In genomic region chr17:2852729-2853110, GRCh38 we compare ENCODE assay signal across 9 cellular contexts. TPM values are rescaled to one million over a fixed set of nuclear protein-coding genes. Genes with fewer than 3 reads are reported as not detected.
DNase-seq lines count a peak whose midpoint lies in the region; ATAC-seq and TF ChIP-seq lines count a peak whose summit lies in the region.
"Had no signal": no experiment of that assay in that cellular context is flagged by ENCODE, and none has a peak within 500 bp of the region (broad histone marks: within the 10 kb centered on the region; RNA-seq: fewer than 3 reads in every experiment).

No MANE protein-coding gene starts in this region.

- no peak overlapping the region for H3K27ac Mint-ChIP-seq in CD14-positive monocyte

- 11 to 19% (median 16%) methylated on average over 27 to 36 of the region's 36 CpGs for WGBS in ovary, 3 donors

- H3K27me3 Mint-ChIP-seq in CD14-positive monocyte (ENCODE audit: low read depth in 3 of 3), result peaks cover 25 to 43% (median 40%) of the 10 kb centered on the region in 3 donors

- H3K4me3 ChIP-seq in Peyer's patch, result peak overlapping the region; percentile 44 to 76 (median 62)
- H3K4me3 ChIP-seq in foreskin fibroblast (ENCODE audit: low read depth in 1 of 2, low read length in 2 of 2), result peak overlapping the region; percentile 35 to 56
- peak overlapping the region; percentile 43 for H3K4me3 ChIP-seq in ovary

- DNase-seq in CD14-positive monocyte (ENCODE audit: low spot score), result no peak
- no peak for DNase-seq in Peyer's patch
- no peak for DNase-seq in foreskin fibroblast
- DNase-seq in ovary, result peak in 2 of 5 donors; percentile 24 to 39
- DNase-seq in COR-L47 (lab: John Stamatoyannopoulos, UW), result no peak
- DNase-seq in GDM1 (lab: John Stamatoyannopoulos, UW), result no peak
- no peak for DNase-seq in HUDEP-2 (lab: John Stamatoyannopoulos, UW; ENCODE audit: unreplicated experiment in 76 of 76)
- DNase-seq: NCI-H2029 had no signal

- no peaks in the 10 kb centered on the region for H3K9me3 ChIP-seq in Peyer's patch
- no peaks in the 10 kb centered on the region for H3K9me3 ChIP-seq in ovary

- TF ChIP-seq POLR2A in Peyer's patch (IDR thresholded peaks at IDR 0.05), result no peak
- no peak for TF ChIP-seq POLR2A in ovary (IDR thresholded peaks at IDR 0.05)

- TF ChIP-seq EP300 in ovary (IDR thresholded peaks at IDR 0.05), result no peak

- H3K36me3 ChIP-seq in Peyer's patch (no peaks in the 10 kb centered on the region), ovary (no peaks in the 10 kb centered on the region)

- ATAC-seq in HG03108 (IDR thresholded peaks at IDR 0.05; ENCODE audit: unreplicated experiment), result no peak

- H3K27me3 ChIP-seq in Peyer's patch (no peaks in the 10 kb centered on the region), ovary (no peaks in the 10 kb centered on the region)

- TF ChIP-seq CTCF in CD14-positive monocyte (IDR thresholded peaks at IDR 0.05) (no peak), Peyer's patch (IDR thresholded peaks at IDR 0.05) (no peak), foreskin fibroblast (IDR thresholded peaks at IDR 0.05; ENCODE audit: low read depth, low read length) (no peak), ovary (IDR thresholded peaks at IDR 0.05) (no peak)

- peaks cover 0 to 6% (median 3%) of the 10 kb centered on the region in 7 donors for H3K9me3 Mint-ChIP-seq in CD14-positive monocyte

- H3K27ac ChIP-seq in Peyer's patch (peak overlapping the region in 3 of 4 donors; percentile 32 to 77 (median 72)), ovary (no peak overlapping the region)

- H3K36me3 Mint-ChIP-seq in CD14-positive monocyte, result peaks cover 41 to 54% of the 10 kb centered on the region in 2 donors

- intact Hi-C loops in CD14-positive monocyte (cut with micrococcal nuclease) (loop anchor here in 1 of 2 donors (10.0 kb wide), 1 partner anchor 58 kb away; the partner anchor contains the start of gene RAP1GAP2), ovary (cut with DNase I) (loop anchor here in 1 of 4 donors (10.0 kb wide), 1 partner anchor 162 kb away; no protein-coding TSS in a partner anchor)

- peaks cover 43% of the 10 kb centered on the region for H3K4me1 Mint-ChIP-seq in CD14-positive monocyte

- peak overlapping the region; percentile 69 to 87 for H3K4me3 Mint-ChIP-seq in CD14-positive monocyte

- H3K4me1 ChIP-seq in Peyer's patch (peaks cover 0 to 39% (median 8%) of the 10 kb centered on the region in 4 donors), ovary (ENCODE audit: insufficient read depth) (peaks cover 1% of the 10 kb centered on the region)

RNA-seq across cellular contexts. Expression of gene RAP1GAP2, which starts 56.5 kb away (rescaled TPM):
- polyA plus RNA-seq in CD14-positive monocyte (1 to 10 TPM; 1.5 to 6.1 TPM), ovary (1 to 10 TPM; 4.3 to 4.4 TPM)
- total RNA-seq in Peyer's patch (10 to 100 TPM; 30.6 to 60.2 (median 41.9) TPM), ovary (10 to 100 TPM in 6 of 7 donors, 1 to 10 TPM in 1; 8.4 to 15.4 (median 12.7) TPM)

Comparison
In these comparisons a context has a peak if more than half of its experiments do, and no peak if none do; other contexts are left out.
1. H3K27ac ChIP-seq: peak in Peyer's patch (3 of 4); none in ovary (0 of 2).
2. Peak in every context shown above with its lines, with median percentiles within 50 percentile points of each other: H3K4me3 ChIP-seq.